Comparison of ENCODE assay signal across 8 cellular contexts in genomic region chr19:50329146-50329925, GRCh38. TPM values are rescaled to one million over a fixed set of nuclear protein-coding genes. Genes with fewer than 3 reads are reported as not detected.
DNase-seq lines count a peak whose midpoint lies in the region; ATAC-seq lines count a peak whose summit lies in the region.

KCNC3 (minus strand) TSS chr19:50329377; CDS start chr19:50329082, 295 bp downstream.

- H3K9me3 Mint-ChIP-seq in activated T-cell treated with anti-CD3 and anti-CD28 coated beads, Interleukin-2, amount 50 U/mL, for 4 hours, result no peaks in the 10 kb centered on the region

- ATAC-seq in GM19372 (IDR thresholded peaks at IDR 0.05; ENCODE audit: low read depth, unreplicated experiment) (peak; percentile 55), HG03571 (IDR thresholded peaks at IDR 0.05; ENCODE audit: unreplicated experiment) (peak; percentile 36), esophagus mucosa (peak; percentile 86)
- ATAC-seq in activated T-cell treated with anti-CD3 and anti-CD28 coated beads, Interleukin-2, amount 50 U/mL, for 4 hours, result peak; percentile 58 to 65

- no peaks in the 10 kb centered on the region for H3K36me3 Mint-ChIP-seq in activated T-cell treated with anti-CD3 and anti-CD28 coated beads, Interleukin-2, amount 50 U/mL, for 4 hours (ENCODE audit: insufficient read depth)

- peak within 1 kb of the TSS; percentile 86 for H3K9ac ChIP-seq in NT2/D1 (ENCODE audit: insufficient read length, low read depth)
- H3K9ac ChIP-seq in mucosa of rectum (ENCODE audit: low read depth in 1 of 2, low read length in 2 of 2), result peak within 1 kb of the TSS in 1 of 2 donors; percentile 32

- no peaks in the 10 kb centered on the region for H3K9me3 ChIP-seq in NT2/D1 (ENCODE audit: insufficient read depth, low read length)
- no peaks in the 10 kb centered on the region for H3K9me3 ChIP-seq in mucosa of rectum (ENCODE audit: control insufficient read depth in 2 of 2, low read length in 2 of 2)

- peak within 1 kb of the TSS in 1 of 2 donors; percentile 38 for H3K27ac ChIP-seq in mucosa of rectum (ENCODE audit: low read depth in 2 of 2, low read length in 2 of 2)

- H3K4me3 Mint-ChIP-seq in activated T-cell treated with anti-CD3 and anti-CD28 coated beads, Interleukin-2, amount 50 U/mL, for 4 hours, result peak within 1 kb of the TSS; percentile 70

- H3K4me1 Mint-ChIP-seq in activated T-cell treated with anti-CD3 and anti-CD28 coated beads, Interleukin-2, amount 50 U/mL, for 4 hours (ENCODE audit: low read depth), result peaks cover 60% of the 10 kb centered on the region

- H3K36me3 ChIP-seq in NT2/D1 (ENCODE audit: insufficient read depth, insufficient read length, low read length) (peaks cover under 1% of the 10 kb centered on the region), mucosa of rectum (ENCODE audit: control insufficient read depth in 2 of 2, insufficient read depth in 2 of 2, low read length in 2 of 2) (no peaks in the 10 kb centered on the region)

- H3K27me3 ChIP-seq in NT2/D1 (ENCODE audit: insufficient read depth, insufficient read length) (no peaks in the 10 kb centered on the region), mucosa of rectum (ENCODE audit: control insufficient read depth in 2 of 2, insufficient read depth in 2 of 2, low read length in 2 of 2) (peaks cover 27 to 35% of the 10 kb centered on the region in 2 donors)

- H3K4me1 ChIP-seq in NT2/D1 (ENCODE audit: insufficient read depth, insufficient read length), result peaks cover 4% of the 10 kb centered on the region
- H3K4me1 ChIP-seq in mucosa of rectum (ENCODE audit: control insufficient read depth in 2 of 2, insufficient read depth in 2 of 2, low read length in 2 of 2), result peaks cover 24 to 27% of the 10 kb centered on the region in 2 donors

- H3K27me3 Mint-ChIP-seq in activated T-cell treated with anti-CD3 and anti-CD28 coated beads, Interleukin-2, amount 50 U/mL, for 4 hours (ENCODE audit: low read depth), result peaks cover 59% of the 10 kb centered on the region

- peak; percentile 83 to 100 (median 96) for DNase-seq in C1 segment of cervical spinal cord (lab: John Stamatoyannopoulos, UW)
- peak; percentile 96 for DNase-seq in NT2/D1 (ENCODE audit: low read depth, low spot score)
- peak; percentile 82 for DNase-seq in activated T-cell treated with anti-CD3 and anti-CD28 coated beads, Interleukin-2, amount 50 U/mL, for 4 hours
- peak; percentile 98 for DNase-seq in stimulated activated CD8-positive, alpha-beta memory T cell treated with anti-CD3 and anti-CD28 coated beads, Interleukin-4, amount 100 ng/mL, for 48 hours

- H3K4me3 ChIP-seq in NT2/D1 (ENCODE audit: insufficient read length, low read depth), result peak within 1 kb of the TSS; percentile 77
- H3K4me3 ChIP-seq in mucosa of rectum (ENCODE audit: low read length in 2 of 2), result peak within 1 kb of the TSS; percentile 33 to 59

RNA-seq across cellular contexts. Expression of gene KCNC3, which starts in this region (rescaled TPM):
- 1 to 10 TPM; 4.1 to 5.6 (median 4.6) TPM for total RNA-seq in activated T-cell treated with anti-CD3 and anti-CD28 coated beads, Interleukin-2, amount 50 U/mL, for 4 hours
- 0.48 TPM for total RNA-seq in esophagus mucosa

Comparison
In these comparisons a context has a peak if more than half of its experiments do, and no peak if none do; other contexts are left out.
1. Peak in ATAC-seq in esophagus mucosa; RNA of the gene not detected or under 1 TPM.
2. ATAC-seq: peak in every context shown above with its lines; median percentile 86 in esophagus mucosa; 62 in activated T-cell treated with anti-CD3 and anti-CD28 coated beads, Interleukin-2, amount 50 U/mL, for 4 hours; 55 in GM19372; 36 in HG03571.